15 cellular contexts compared by ENCODE assay signal in genomic region chr6:139355777-139356445, GRCh38. TPM values are rescaled to one million over a fixed set of nuclear protein-coding genes. Genes with fewer than 3 reads are reported as not detected.
DNase-seq lines count a peak whose midpoint lies in the region; ATAC-seq lines count a peak whose summit lies in the region.
"Had no signal": no experiment of that assay in that cellular context is flagged by ENCODE, and none has a peak within 500 bp of the region (broad histone marks: within the 10 kb centered on the region; RNA-seq: fewer than 3 reads in every experiment).

No MANE protein-coding gene starts in this region.

- no peak overlapping the region for H2BK12ac ChIP-seq in neuronal stem cell (ENCODE audit: low read length)

- H2BK5ac ChIP-seq in neuronal stem cell (ENCODE audit: low read length) = no peak overlapping the region

- no peaks in the 10 kb centered on the region for H3K9me3 ChIP-seq in neuronal stem cell (replicated peaks in 1 of 2; ENCODE audit: control insufficient read depth in 2 of 2, insufficient read depth in 1 of 2, low read depth in 1 of 2, low read length in 2 of 2)
- H3K9me3 ChIP-seq: BLaER1 had no signal

- no CpG with 5 or more reads among the region's 7 CpGs for WGBS in neuronal stem cell (ENCODE audit: extremely low coverage in 2 of 2, insufficient read length in 2 of 2, insufficient replicate concordance in 1 of 2), 2 donors

- no peaks in the 10 kb centered on the region for H3K4me1 ChIP-seq in neuronal stem cell (ENCODE audit: control insufficient read depth in 2 of 2, insufficient read depth in 1 of 2, low read depth in 1 of 2, low read length in 2 of 2)

- H2BK15ac ChIP-seq in neuronal stem cell (ENCODE audit: low read length) = no peak overlapping the region

- H2AK5ac ChIP-seq in neuronal stem cell (ENCODE audit: low read depth, low read length) = no peak overlapping the region

- no peak overlapping the region for H3K9ac ChIP-seq in neuronal stem cell (ENCODE audit: low read depth, low read length, poor library complexity)
- H3K9ac ChIP-seq: BLaER1 had no signal

- intact Hi-C loops in left ventricle myocardium superior (cut with micrococcal nuclease) = loop anchor here (10.0 kb wide), 1 partner anchor 231 kb away; no protein-coding TSS in a partner anchor

- no peaks in the 10 kb centered on the region for H3K79me1 ChIP-seq in neuronal stem cell (ENCODE audit: low read depth, low read length)

- H2AFZ ChIP-seq in neuronal stem cell (ENCODE audit: low read length) = no peak overlapping the region

- no peak overlapping the region for H3K4me3 ChIP-seq in neuronal stem cell (ENCODE audit: low read length in 2 of 2)
- H3K4me3 ChIP-seq: BLaER1 had no signal

- H3K4me2 ChIP-seq in neuronal stem cell (ENCODE audit: insufficient read depth, low read length, poor library complexity, severe bottlenecking) = no peak overlapping the region
- H3K4me2 ChIP-seq: BLaER1 had no signal

- H4K91ac ChIP-seq in neuronal stem cell (ENCODE audit: low read depth, low read length, poor library complexity) = no peak overlapping the region

- no peak overlapping the region for H3K18ac ChIP-seq in neuronal stem cell (ENCODE audit: low read length)

- H2BK120ac ChIP-seq in neuronal stem cell (ENCODE audit: low read depth, low read length) = no peak overlapping the region

- H3K27me3 ChIP-seq in neuronal stem cell (ENCODE audit: control insufficient read depth in 3 of 3, insufficient read depth in 3 of 3, low read depth in 1 of 3, low read length in 3 of 3) = no peaks in the 10 kb centered on the region
- H3K27me3 ChIP-seq: BLaER1 had no signal

- no peak overlapping the region for H3K14ac ChIP-seq in neuronal stem cell (ENCODE audit: low read length)

- no peak overlapping the region for H4K8ac ChIP-seq in neuronal stem cell (ENCODE audit: low read depth, low read length)

- peak overlapping the region; percentile 21 for H3K23ac ChIP-seq in neuronal stem cell (ENCODE audit: low read depth, low read length, poor library complexity)

- H3K4ac ChIP-seq in neuronal stem cell (ENCODE audit: low read length) = no peak overlapping the region

- in situ Hi-C loops in SK-MEL-5 (cut with HindIII; ENCODE audit: low pct_unique_long_range_greater_than_20kb, low sequenced_read_pairs) = no loop called here

- no peaks in the 10 kb centered on the region for H3K36me3 ChIP-seq in neuronal stem cell (replicated peaks in 1 of 2; ENCODE audit: control insufficient read depth in 2 of 2, insufficient read depth in 2 of 2, low read length in 2 of 2)
- H3K36me3 ChIP-seq: BLaER1 had no signal

- DNase-seq in ELF-1 (ENCODE audit: low read depth, low spot score) (peak; percentile 32), NCI-H2171 treated with DMSO at 0.1 percent for 48 hours (lab: John Stamatoyannopoulos, UW) (peak; percentile 56), SK-MEL-5 (ENCODE audit: low read depth, low spot score) (peak; percentile 67), neuronal stem cell (ENCODE audit: low spot score) (no peak), glomerular visceral epithelial cell (ENCODE audit: extremely low spot score) (no peak), left ventricle myocardium superior (no peak)
- no peak for DNase-seq in stimulated activated naive CD8-positive, alpha-beta T cell treated with anti-CD3 and anti-CD28 coated beads, Interleukin-15, Interleukin-2, amounts not matched to agents 100 U/mL and 50 U/mL, for 24 hours
- DNase-seq: 8988T; CD4-positive, alpha-beta memory T cell; DMS53; DND-41; EL; H9 had no signal

- no peak for ATAC-seq in left ventricle myocardium superior
- no peak for ATAC-seq in stimulated activated naive CD8-positive, alpha-beta T cell treated with anti-CD3 and anti-CD28 coated beads, Interleukin-15, Interleukin-2, amounts not matched to agents 100 U/mL and 50 U/mL, for 24 hours
- ATAC-seq in GM18502 (IDR thresholded peaks at IDR 0.05; ENCODE audit: poor library complexity, unreplicated experiment) = no peak

- H3K27ac ChIP-seq in neuronal stem cell (replicated peaks; ENCODE audit: low read length) = no peak overlapping the region
- H3K27ac ChIP-seq: BLaER1 had no signal

RNA-seq across cellular contexts. Expression of gene CITED2, which starts 18.5 kb away (rescaled TPM):
- total RNA-seq in SK-MEL-5 (2014; rRNA removed; shearing (Covaris generic)) = 18.7 and 19.7 TPM in 2 replicates
- polyA plus RNA-seq in SK-MEL-5 (2015; cell fraction: cytosol; rRNA removed) = 22.4 and 25.5 TPM in 2 replicates
- polyA plus RNA-seq in SK-MEL-5 (2015; cell fraction: nucleus; rRNA removed) = 10.3 and 15.8 TPM in 2 replicates
- 86.8 TPM for polyA plus RNA-seq in neuronal stem cell (2013, experiment 1 of 2)
- polyA plus RNA-seq in neuronal stem cell (2013, experiment 2 of 2) = 86.7 TPM
- total RNA-seq in left ventricle myocardium superior = 172 TPM

Comparison
In these comparisons a context has a peak if more than half of its experiments do, and no peak if none do; other contexts are left out.
1. DNase-seq: peak in ELF-1 (single experiment), NCI-H2171 treated with DMSO at 0.1 percent for 48 hours (single experiment) and SK-MEL-5 (single experiment); none in neuronal stem cell (single experiment), glomerular visceral epithelial cell (single experiment), left ventricle myocardium superior (single experiment) and stimulated activated naive CD8-positive, alpha-beta T cell treated with anti-CD3 and anti-CD28 coated beads, Interleukin-15, Interleukin-2, amounts not matched to agents 100 U/mL and 50 U/mL, for 24 hours (single experiment).